Comparison of ENCODE assay signal across 18 cellular contexts in the genomic region with DNA sequence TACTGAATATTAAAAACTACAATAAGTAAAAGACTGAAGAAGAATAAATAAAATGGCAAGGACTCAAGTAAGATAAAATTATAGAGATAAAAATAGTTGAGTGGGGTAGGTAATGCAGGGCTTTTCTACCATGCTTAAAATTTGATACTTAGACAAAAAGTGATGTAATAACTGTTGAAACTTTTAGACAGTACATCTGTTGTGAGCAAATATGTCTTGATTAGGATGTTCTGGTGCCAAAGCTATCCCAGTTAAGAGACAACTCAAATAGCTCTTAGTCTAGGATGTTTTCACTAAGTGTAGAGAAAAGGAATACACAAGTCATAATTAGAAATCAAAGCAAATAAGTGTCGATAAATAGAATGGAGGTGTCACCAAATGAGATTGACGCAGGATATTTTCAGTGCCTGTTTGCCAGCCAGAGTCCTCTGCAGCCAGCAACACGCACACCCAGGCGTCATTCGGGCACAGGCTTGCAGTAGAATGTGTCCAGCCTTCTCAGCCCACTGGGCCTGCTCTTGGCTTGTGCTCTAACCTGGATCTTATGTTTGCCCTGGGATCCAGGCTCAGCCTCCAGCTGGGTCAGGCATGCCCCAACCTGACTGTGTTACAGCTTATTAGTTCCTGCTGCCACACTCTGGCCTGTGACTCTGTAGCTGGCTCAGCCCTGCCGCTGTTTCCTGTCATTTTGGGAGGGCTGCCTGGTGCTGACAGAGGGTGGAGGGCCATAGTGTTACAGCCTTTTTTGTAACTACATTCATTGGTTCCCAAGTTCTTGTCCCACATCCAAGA.
"Had no signal": no experiment of that assay in that cellular context is flagged by ENCODE, and none has a peak within 500 bp of the region (broad histone marks: within the 10 kb centered on the region; RNA-seq: fewer than 3 reads in every experiment).

No MANE protein-coding gene starts in this region.

- H3K27ac ChIP-seq: hepatocyte, testis had no signal

- H3K27me3 ChIP-seq: hepatocyte, testis had no signal

- ATAC-seq: activated CD4-positive, alpha-beta T cell treated with anti-CD3 and anti-CD28 coated beads for 36 hours; activated naive CD8-positive, alpha-beta T cell treated with anti-CD3 and anti-CD28 coated beads, Interleukin-2, amount 50 U/mL, for 24 hours; activated T-cell treated with anti-CD3 and anti-CD28 coated beads, Interleukin-2, amount 50 U/mL, for 4 hours; T-cell had no signal

- H3K4me1 ChIP-seq: testis had no signal

- DNase-seq: activated B cell treated with CpG ODN at 0.5 μM for 24 hours; activated CD4-positive, alpha-beta T cell treated with anti-CD3 and anti-CD28 coated beads for 36 hours; activated CD4-positive, alpha-beta T cell treated with anti-CD3 and anti-CD28 coated beads, Interleukin-2, amount 50 U/mL, for 48 hours; activated CD8-positive, alpha-beta memory T cell treated with anti-CD3 and anti-CD28 coated beads, Interleukin-2, amount 50 U/mL, for 48 hours; activated naive CD4-positive, alpha-beta T cell treated with Interleukin-2 at 50 U/mL for 16 hours; activated naive CD8-positive, alpha-beta T cell treated with anti-CD3 and anti-CD28 coated beads, Interleukin-2, amount 50 U/mL, for 24 hours; activated T-cell treated with anti-CD3 and anti-CD28 coated beads, Interleukin-2, amount 50 U/mL, for 4 hours; cortex of kidney; effector CD4-positive, alpha-beta T cell; erythroblast; foreskin fibroblast; immature natural killer cell; naive B cell; stimulated activated CD4-positive, alpha-beta T cell treated with anti-CD3 and anti-CD28 coated beads, Interleukin-4, amount 100 ng/mL, for 1 hour; stimulated activated naive CD4-positive, alpha-beta T cell; T-cell; testis had no signal

- H3K4me3 ChIP-seq: hepatocyte, testis had no signal

- H3K9me3 ChIP-seq: testis had no signal
